ENCODE assay signal across 7 cellular contexts in the genomic region with DNA sequence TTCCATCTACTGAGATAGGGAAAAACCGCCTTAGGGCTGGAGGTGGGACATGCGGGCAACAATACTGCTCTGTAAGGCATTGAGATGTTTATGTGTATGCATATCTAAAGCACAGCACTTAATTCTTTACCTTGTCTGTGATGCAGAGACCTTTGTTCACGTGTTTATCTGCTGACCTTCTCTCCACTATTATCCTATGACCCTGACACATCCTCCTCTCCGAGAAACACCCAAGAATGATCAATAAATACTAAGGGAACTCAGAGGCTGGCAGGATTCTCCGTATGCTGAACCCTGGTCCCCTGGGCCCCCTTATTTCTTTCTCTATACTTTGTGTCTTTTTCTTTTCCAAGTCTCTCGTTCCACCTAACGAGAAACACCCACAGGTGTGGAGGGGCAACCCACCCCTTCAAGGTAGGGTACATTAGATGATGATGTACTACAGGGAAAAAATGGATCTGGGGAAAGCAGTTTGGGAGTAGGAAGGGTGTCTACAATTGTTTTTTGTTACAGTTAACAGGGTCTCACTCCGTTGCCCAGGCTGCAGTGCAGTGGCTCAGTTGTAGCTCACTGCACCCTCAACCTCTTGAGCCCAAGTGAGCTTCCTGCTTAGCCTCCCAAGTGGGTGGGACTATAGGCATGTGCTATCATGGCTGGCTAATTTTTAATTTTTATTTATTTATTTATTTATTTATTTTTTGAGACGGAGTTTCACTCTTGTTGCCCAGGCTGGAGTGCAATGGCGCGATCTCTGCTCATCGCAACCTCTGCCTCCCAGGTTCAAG. TPM values are rescaled to one million over a fixed set of nuclear protein-coding genes. Genes with fewer than 3 reads are reported as not detected.
DNase-seq lines count a peak whose midpoint lies in the region; ATAC-seq and TF ChIP-seq lines count a peak whose summit lies in the region.
"Not testable (repeated sequence)": the region's sequence is repeated elsewhere in the genome, so short reads cannot be mapped to it uniquely, and the experiment has no call there.

No MANE protein-coding gene starts in this region.

- H3K27ac ChIP-seq in GM23338 (ENCODE audit: low read depth) (peak overlapping the region; percentile 100), iPS-18a (ENCODE audit: low read length) (peak overlapping the region; percentile 62), mesendoderm (ENCODE audit: low read depth, low read length) (peak overlapping the region; percentile 91)
- H3K27ac ChIP-seq in neuronal stem cell (replicated peaks; ENCODE audit: low read length): not testable (repeated sequence)

- H3F3A ChIP-seq in GM23338 (replicated peaks; ENCODE audit: low read depth): peaks cover 14% of the 10 kb centered on the region

- H3K36me3 ChIP-seq in GM23338 (ENCODE audit: insufficient read depth); iPS-18a (ENCODE audit: control insufficient read depth, low read depth, low read length); mesendoderm (ENCODE audit: control insufficient read depth, insufficient read depth, low read length); neuronal stem cell (replicated peaks in 1 of 2; ENCODE audit: control insufficient read depth in 2 of 2, insufficient read depth in 2 of 2, low read length in 2 of 2): not testable (repeated sequence)

- H3K36me3 Mint-ChIP-seq in GM23338 (ENCODE audit: low read depth); endothelial cell (ENCODE audit: low read depth, unreplicated experiment): not testable (repeated sequence)
- H3K36me3 Mint-ChIP-seq in WTC11: peaks cover 11% of the 10 kb centered on the region

- peak overlapping the region; percentile 22 for H3K4me3 ChIP-seq in GM23338
- peak overlapping the region; percentile 22 for H3K4me3 ChIP-seq in iPS-18a (ENCODE audit: low read length)
- H3K4me3 ChIP-seq in mesendoderm (ENCODE audit: low read length); neuronal stem cell (ENCODE audit: low read length in 2 of 2): not testable (repeated sequence)

- H3K4me1 Mint-ChIP-seq in GM23338 (peaks cover 34% of the 10 kb centered on the region), WTC11 (peaks cover 40% of the 10 kb centered on the region)
- H3K4me1 Mint-ChIP-seq in endothelial cell (ENCODE audit: unreplicated experiment): not testable (repeated sequence)

- ATAC-seq in GM23338 (peak; percentile 46), WTC11 (peak; percentile 36)

- POLR2A ChIA-PET in WTC11 (lab: Charles Lee): not testable (repeated sequence)

- not testable (repeated sequence) for H3K23ac ChIP-seq in mesendoderm (ENCODE audit: low read length); neuronal stem cell (ENCODE audit: low read depth, low read length, poor library complexity)

- not testable (repeated sequence) for H4K8ac ChIP-seq in mesendoderm (ENCODE audit: low read depth, low read length); neuronal stem cell (ENCODE audit: low read depth, low read length)

- H3K4me3 Mint-ChIP-seq in GM23338: peak overlapping the region; percentile 34
- peak overlapping the region; percentile 38 for H3K4me3 Mint-ChIP-seq in WTC11
- not testable (repeated sequence) for H3K4me3 Mint-ChIP-seq in endothelial cell (ENCODE audit: unreplicated experiment)

- H3K9me3 ChIP-seq in iPS-18a (ENCODE audit: control insufficient read depth, low read depth, low read length); neuronal stem cell (replicated peaks in 1 of 2; ENCODE audit: control insufficient read depth in 2 of 2, insufficient read depth in 1 of 2, low read depth in 1 of 2, low read length in 2 of 2): not testable (repeated sequence)

- peak overlapping the region; percentile 71 for H3K4me2 ChIP-seq in GM23338
- H3K4me2 ChIP-seq in mesendoderm (ENCODE audit: low read length); neuronal stem cell (ENCODE audit: insufficient read depth, low read length, poor library complexity, severe bottlenecking): not testable (repeated sequence)

- H4K91ac ChIP-seq in neuronal stem cell (ENCODE audit: low read depth, low read length, poor library complexity): not testable (repeated sequence)

- H2BK5ac ChIP-seq in mesendoderm (ENCODE audit: low read length): peak overlapping the region; percentile 98
- not testable (repeated sequence) for H2BK5ac ChIP-seq in neuronal stem cell (ENCODE audit: low read length)

- not testable (repeated sequence) for H2BK15ac ChIP-seq in mesendoderm (replicated peaks; ENCODE audit: low read depth); neuronal stem cell (ENCODE audit: low read length)

- peak overlapping the region; percentile 91 for H3K56ac ChIP-seq in mesendoderm (ENCODE audit: low read length)

- not testable (repeated sequence) for H3K27me3 ChIP-seq in GM23338 (ENCODE audit: insufficient read depth); iPS-18a (ENCODE audit: control insufficient read depth, insufficient read depth, low read length); mesendoderm (ENCODE audit: insufficient read depth, low read length, poor library complexity); neuronal stem cell (ENCODE audit: control insufficient read depth in 3 of 3, insufficient read depth in 3 of 3, low read depth in 1 of 3, low read length in 3 of 3)

- H3K18ac ChIP-seq in mesendoderm (ENCODE audit: low read length) (peak overlapping the region; percentile 90), neuronal stem cell (ENCODE audit: low read length) (peak overlapping the region; percentile 65)

- not testable (repeated sequence) for H2AK5ac ChIP-seq in mesendoderm (ENCODE audit: low read length)
- H2AK5ac ChIP-seq in neuronal stem cell (ENCODE audit: low read depth, low read length): peak overlapping the region; percentile 75

- peak overlapping the region; percentile 98 for H2BK12ac ChIP-seq in neuronal stem cell (ENCODE audit: low read length)

- H3K9me3 Mint-ChIP-seq in GM23338 (peaks cover 17% of the 10 kb centered on the region), WTC11 (peaks cover 18% of the 10 kb centered on the region)
- not testable (repeated sequence) for H3K9me3 Mint-ChIP-seq in endothelial cell (ENCODE audit: unreplicated experiment)

- H3K27me3 Mint-ChIP-seq in GM23338 (ENCODE audit: insufficient read depth, low read depth, poor library complexity); WTC11 (ENCODE audit: low read depth); endothelial cell (ENCODE audit: unreplicated experiment): not testable (repeated sequence)

- peak overlapping the region; percentile 95 for H3K4ac ChIP-seq in mesendoderm (ENCODE audit: low read depth, low read length)
- H3K4ac ChIP-seq in neuronal stem cell (ENCODE audit: low read length): not testable (repeated sequence)

- CTCF ChIA-PET in WTC11 (lab: Charles Lee): interaction anchor here (1.6 kb wide), 1 partner anchor 12 kb away, joined by 6 read pairs; a partner anchor contains a TSS

- H4K20me1 ChIP-seq in GM23338 (replicated peaks; ENCODE audit: insufficient read depth): not testable (repeated sequence)

- H3K79me1 ChIP-seq in mesendoderm (ENCODE audit: low read length); neuronal stem cell (ENCODE audit: low read depth, low read length): not testable (repeated sequence)

- H2AFZ ChIP-seq in GM23338: not testable (repeated sequence)
- H2AFZ ChIP-seq in neuronal stem cell (ENCODE audit: low read length): peak overlapping the region; percentile 82

- no CpG with 5 or more reads among the region's 12 CpGs for WGBS in mesendoderm (ENCODE audit: extremely low coverage, insufficient coverage, low lambda C conversion rate)
- WGBS in neuronal stem cell (ENCODE audit: extremely low coverage in 2 of 2, insufficient read length in 2 of 2, insufficient replicate concordance in 1 of 2), 2 donors: no CpG with 5 or more reads among the region's 12 CpGs

- not testable (repeated sequence) for H4K5ac ChIP-seq in mesendoderm (ENCODE audit: low read length)

- peak overlapping the region; percentile 96 for H3K27ac Mint-ChIP-seq in GM23338
- peak overlapping the region; percentile 97 for H3K27ac Mint-ChIP-seq in WTC11
- H3K27ac Mint-ChIP-seq in endothelial cell (ENCODE audit: unreplicated experiment): peak overlapping the region; percentile 39

- not testable (repeated sequence) for H3K9me2 ChIP-seq in GM23338 (ENCODE audit: insufficient read depth)

- H3K4me1 ChIP-seq in GM23338 (ENCODE audit: insufficient read depth): peaks cover 45% of the 10 kb centered on the region
- H3K4me1 ChIP-seq in iPS-18a (ENCODE audit: control insufficient read depth, low read depth, low read length): peaks cover 20% of the 10 kb centered on the region
- H3K4me1 ChIP-seq in mesendoderm (ENCODE audit: control insufficient read depth, low read depth, low read length): not testable (repeated sequence)
- H3K4me1 ChIP-seq in neuronal stem cell (ENCODE audit: control insufficient read depth in 2 of 2, insufficient read depth in 1 of 2, low read depth in 1 of 2, low read length in 2 of 2): peaks cover 0 to 11% of the 10 kb centered on the region in 2 donors

- H3K79me2 ChIP-seq in GM23338 (replicated peaks; ENCODE audit: insufficient read depth); mesendoderm (ENCODE audit: control insufficient read depth, insufficient read depth, low read length): not testable (repeated sequence)

- H3K14ac ChIP-seq in neuronal stem cell (ENCODE audit: low read length): not testable (repeated sequence)

- peak overlapping the region; percentile 53 for H3K9ac ChIP-seq in iPS-18a (ENCODE audit: low read length)
- peak overlapping the region; percentile 56 for H3K9ac ChIP-seq in mesendoderm (ENCODE audit: low read length)
- not testable (repeated sequence) for H3K9ac ChIP-seq in neuronal stem cell (ENCODE audit: low read depth, low read length, poor library complexity)

- H2BK120ac ChIP-seq in mesendoderm (ENCODE audit: low read depth, low read length): peak overlapping the region; percentile 92
- H2BK120ac ChIP-seq in neuronal stem cell (ENCODE audit: low read depth, low read length): not testable (repeated sequence)

- not testable (repeated sequence) for TF ChIP-seq CTCF in GM23338 (conservative IDR thresholded peaks at IDR 0.05; ENCODE audit: low read depth in 2 of 2); WTC11 (IDR thresholded peaks at IDR 0.05); endothelial cell (IDR thresholded peaks at IDR 0.05; ENCODE audit: unreplicated experiment)

- not testable (repeated sequence) for DNase-seq in GM23338 (ENCODE audit: low spot score); WTC11 (ENCODE audit: low spot score); endothelial cell (ENCODE audit: low spot score); mesendoderm; neuronal stem cell (ENCODE audit: low spot score)
- peak; percentile 44 for DNase-seq in NCI-H82 (lab: John Stamatoyannopoulos, UW)

RNA-seq across cellular contexts. Expression of a gene that starts 11.7 kb away (rescaled TPM):
- total RNA-seq in GM23338 (2014; rRNA removed; shearing (Covaris generic)): 19.9 and 25.1 TPM in 2 replicates
- 7.0 and 7.6 TPM in 2 replicates for polyA plus RNA-seq in GM23338 (2016; fragmentation: Nextera tagmentation; extraction: Ambion mirVana)
- total RNA-seq in WTC11 (2021) (17.9 to 29.1 TPM (median 19.7 TPM) in 3 replicates), endothelial cell (ENCODE audit: unreplicated experiment) (22.0 TPM)
- 16.8 TPM for polyA plus RNA-seq in mesendoderm (2013, experiment 1 of 2)
- polyA plus RNA-seq in mesendoderm (2013, experiment 2 of 2): 17.0 TPM
- 10.9 TPM for polyA plus RNA-seq in neuronal stem cell (2013, experiment 1 of 2)
- polyA plus RNA-seq in neuronal stem cell (2013, experiment 2 of 2): 11.6 TPM

RNA-seq across cellular contexts. Expression of a gene that starts 28.8 kb away (rescaled TPM):
- total RNA-seq in GM23338 (2014; rRNA removed; shearing (Covaris generic)): 17.0 and 20.2 TPM in 2 replicates
- 5.5 and 5.6 TPM in 2 replicates for polyA plus RNA-seq in GM23338 (2016; fragmentation: Nextera tagmentation; extraction: Ambion mirVana)
- total RNA-seq in WTC11 (2021) (6.9 to 12.4 TPM (median 8.7 TPM) in 3 replicates), endothelial cell (ENCODE audit: unreplicated experiment) (2.2 TPM)
- polyA plus RNA-seq in mesendoderm (2013, experiment 1 of 2): 1.3 TPM
- polyA plus RNA-seq in mesendoderm (2013, experiment 2 of 2): 1.1 TPM
- polyA plus RNA-seq in neuronal stem cell (2013, experiment 1 of 2): 4.4 TPM
- polyA plus RNA-seq in neuronal stem cell (2013, experiment 2 of 2): 4.5 TPM

RNA-seq across cellular contexts. Expression of a gene that starts 30.6 kb away (rescaled TPM):
- total RNA-seq in GM23338 (2014; rRNA removed; shearing (Covaris generic)): 86.1 and 112 TPM in 2 replicates
- polyA plus RNA-seq in GM23338 (2016; fragmentation: Nextera tagmentation; extraction: Ambion mirVana): 118 and 120 TPM in 2 replicates
- total RNA-seq in WTC11 (2021) (112 to 129 TPM (median 115 TPM) in 3 replicates), endothelial cell (ENCODE audit: unreplicated experiment) (51.4 TPM)
- 115 TPM for polyA plus RNA-seq in mesendoderm (2013, experiment 1 of 2)
- polyA plus RNA-seq in mesendoderm (2013, experiment 2 of 2): 112 TPM
- polyA plus RNA-seq in neuronal stem cell (2013, experiment 1 of 2): 103 TPM
- 100 TPM for polyA plus RNA-seq in neuronal stem cell (2013, experiment 2 of 2)

RNA-seq across cellular contexts. Expression of a gene that starts 59.8 kb away (rescaled TPM):
- 0.42 and 2.7 TPM in 2 replicates for total RNA-seq in GM23338 (2014; rRNA removed; shearing (Covaris generic))
- polyA plus RNA-seq in GM23338 (2016; fragmentation: Nextera tagmentation; extraction: Ambion mirVana): 0.36 and 1.2 TPM in 2 replicates
- total RNA-seq in WTC11 (2021) (2.3 to 3.8 TPM (median 2.6 TPM) in 3 replicates), endothelial cell (ENCODE audit: unreplicated experiment) (1.2 TPM)
- polyA plus RNA-seq in mesendoderm (2013, experiment 1 of 2): 0.13 TPM
- 0.15 TPM for polyA plus RNA-seq in mesendoderm (2013, experiment 2 of 2)
- 0.85 TPM for polyA plus RNA-seq in neuronal stem cell (2013, experiment 1 of 2)
- 0.80 TPM for polyA plus RNA-seq in neuronal stem cell (2013, experiment 2 of 2)

Comparison
In these comparisons a context has a peak if more than half of its experiments do, and no peak if none do; other contexts are left out.
1. H3K27ac Mint-ChIP-seq: peak in every context shown above with its lines; median percentile 97 in WTC11; 96 in GM23338; 39 in endothelial cell.